25 cellular contexts compared by ENCODE assay signal in genomic region chr4:84324850-84325249, GRCh38.
DNase-seq lines count a peak whose midpoint lies in the region; ATAC-seq and TF ChIP-seq lines count a peak whose summit lies in the region.
"Had no signal": no experiment of that assay in that cellular context is flagged by ENCODE, and none has a peak within 500 bp of the region (broad histone marks: within the 10 kb centered on the region; RNA-seq: fewer than 3 reads in every experiment).

No MANE protein-coding gene starts in this region.

- no peak overlapping the region for H2AK5ac ChIP-seq in H9 (ENCODE audit: insufficient read length, low read length)

- H3K9ac ChIP-seq in H9 (ENCODE audit: extremely low read depth, insufficient read length, low read length) = no peak overlapping the region
- H3K9ac ChIP-seq: KMS-11 had no signal

- no peaks in the 10 kb centered on the region for H3K79me1 ChIP-seq in H9 (ENCODE audit: insufficient read depth, low read depth, low read length, poor library complexity, severe bottlenecking)

- H3K56ac ChIP-seq in H9 (ENCODE audit: insufficient read length, low read depth, low read length) = no peak overlapping the region

- H2BK120ac ChIP-seq in H9 (ENCODE audit: low read depth, low read length, poor library complexity, severe bottlenecking) = no peak overlapping the region

- no peak for DNase-seq in H9
- peak; percentile 43 for DNase-seq in NCI-H1417 treated with DMSO at 0.1 percent for 48 hours (lab: John Stamatoyannopoulos, UW)
- DNase-seq in nephron progenitor cell = peak; percentile 21
- DNase-seq in NCI-H1092 (lab: John Stamatoyannopoulos, UW) = no peak
- DNase-seq in activated CD4-positive, alpha-beta memory T cell treated with anti-CD3 and anti-CD28 coated beads for 36 hours = no peak
- DNase-seq: activated CD4-positive, CD25-positive, alpha-beta regulatory T cell; adrenal gland; AML-193; GOT3; mammary epithelial cell; naive thymus-derived CD8-positive, alpha-beta T cell; NCI-H187 treated with DMSO at 0.1 percent for 48 hours; Right ventricle myocardium superior; stimulated activated CD4-positive, alpha-beta T cell treated with anti-CD3 and anti-CD28 coated beads, Interleukin-12 subunit alpha, Interleukin-12 subunit beta, amount 100 ng/mL, for 4 hours had no signal

- no peak overlapping the region for H2BK12ac ChIP-seq in H9 (ENCODE audit: insufficient read length, low read depth, low read length)

- no peaks in the 10 kb centered on the region for H3K79me2 ChIP-seq in H9 (ENCODE audit: insufficient read depth, low read length)

- peaks cover 3% of the 10 kb centered on the region; the same call in 1 of the 2 replicates for H3K4me1 ChIP-seq in H9 (ENCODE audit: insufficient read depth, low read length)
- H3K4me1 ChIP-seq: adrenal gland, heart left ventricle, prostate gland, tibial nerve had no signal

- no peak overlapping the region for H4K8ac ChIP-seq in H9 (replicated peaks; ENCODE audit: insufficient read length, low read depth, low read length)

- 0 out of 7 replicates have a peak, but pooled peaks cover 0 to 6% (median 0%) of the 10 kb centered on the region in 3 experiments for H3K36me3 Mint-ChIP-seq in H9 (ENCODE audit: insufficient read depth in 1 of 3, low read depth in 3 of 3)
- H3K36me3 Mint-ChIP-seq in nephron progenitor cell (ENCODE audit: low read depth) = no peaks in the 10 kb centered on the region
- H3K36me3 Mint-ChIP-seq in activated CD4-positive, alpha-beta memory T cell treated with anti-CD3 and anti-CD28 coated beads for 36 hours = no peaks in the 10 kb centered on the region
- H3K36me3 Mint-ChIP-seq: naive thymus-derived CD8-positive, alpha-beta T cell; stimulated activated memory B cell treated with anti-CD40 and anti-IgM and Interleukin-4, amounts not matched to agents 10 μg/mL and 1 μg/mL and 100 μg/mL, for 72 hours had no signal

- no peak overlapping the region for H3K23ac ChIP-seq in H9 (ENCODE audit: insufficient read length, low read depth, low read length)

- CTCF ChIA-PET in activated CD4-positive, alpha-beta memory T cell treated with anti-CD3 and anti-CD28 coated beads for 36 hours (lab: Charles Lee) = no interaction called here

- no peaks in the 10 kb centered on the region; a peak in 1 of 5 replicates for H3K9me3 Mint-ChIP-seq in H9
- no peaks in the 10 kb centered on the region for H3K9me3 Mint-ChIP-seq in nephron progenitor cell
- H3K9me3 Mint-ChIP-seq in activated CD4-positive, alpha-beta memory T cell treated with anti-CD3 and anti-CD28 coated beads for 36 hours = peaks cover 3% of the 10 kb centered on the region
- H3K9me3 Mint-ChIP-seq: T-helper 1 cell treated with Interleukin-12 subunit alpha and Interleukin-12 subunit beta and Interleukin-4 antibody, amounts not matched to agents 30 μg/mL and 1 μg/mL, for 36 hours had no signal

- no peak overlapping the region for H3K4ac ChIP-seq in H9 (ENCODE audit: low read depth, low read length)

- ATAC-seq in SK-N-SH treated with all-trans-retinoic acid at 6 μM for 48 hours (peak; percentile 32; the same call in 1 of the 3 replicates), HG03025 (IDR thresholded peaks at IDR 0.05; ENCODE audit: low FRiP score, unreplicated experiment) (no peak), GM18502 (IDR thresholded peaks at IDR 0.05; ENCODE audit: poor library complexity, unreplicated experiment) (no peak)
- ATAC-seq: activated T-helper 17 cell treated with anti-CD3 and anti-CD28 coated beads, Interleukin-2, amount 50 U/mL, for 72 hours; heart left ventricle; naive thymus-derived CD8-positive, alpha-beta T cell; stimulated activated memory B cell treated with anti-CD40 and anti-IgM and Interleukin-4, amounts not matched to agents 10 μg/mL and 1 μg/mL and 100 μg/mL, for 72 hours had no signal

- H3K4me3 Mint-ChIP-seq in H9 (no peak overlapping the region), nephron progenitor cell (no peak overlapping the region)
- H3K4me3 Mint-ChIP-seq in activated CD4-positive, alpha-beta memory T cell treated with anti-CD3 and anti-CD28 coated beads for 36 hours = no peak overlapping the region
- H3K4me3 Mint-ChIP-seq: activated T-helper 17 cell treated with anti-CD3 and anti-CD28 coated beads, Interleukin-2, amount 50 U/mL, for 72 hours; naive thymus-derived CD8-positive, alpha-beta T cell; stimulated activated memory B cell treated with anti-CD40 and anti-IgM and Interleukin-4, amounts not matched to agents 10 μg/mL and 1 μg/mL and 100 μg/mL, for 72 hours; T-helper 1 cell treated with Interleukin-12 subunit alpha and Interleukin-12 subunit beta and Interleukin-4 antibody, amounts not matched to agents 30 μg/mL and 1 μg/mL, for 36 hours had no signal

- no peaks in the 10 kb centered on the region; the same call in 1 of the 2 replicates for H3K27me3 Mint-ChIP-seq in H9 (ENCODE audit: low read depth)
- no peaks in the 10 kb centered on the region for H3K27me3 Mint-ChIP-seq in nephron progenitor cell (ENCODE audit: low read depth, poor library complexity)
- no peaks in the 10 kb centered on the region for H3K27me3 Mint-ChIP-seq in activated CD4-positive, alpha-beta memory T cell treated with anti-CD3 and anti-CD28 coated beads for 36 hours
- H3K27me3 Mint-ChIP-seq: stimulated activated memory B cell treated with anti-CD40 and anti-IgM and Interleukin-4, amounts not matched to agents 10 μg/mL and 1 μg/mL and 100 μg/mL, for 72 hours had no signal

- H3K4me1 Mint-ChIP-seq in H9 (peaks cover 42 to 43% of the 10 kb centered on the region in 2 experiments), nephron progenitor cell (peaks cover 18% of the 10 kb centered on the region)
- no peaks in the 10 kb centered on the region for H3K4me1 Mint-ChIP-seq in activated CD4-positive, alpha-beta memory T cell treated with anti-CD3 and anti-CD28 coated beads for 36 hours (ENCODE audit: low read depth)
- H3K4me1 Mint-ChIP-seq: activated T-helper 17 cell treated with anti-CD3 and anti-CD28 coated beads, Interleukin-2, amount 50 U/mL, for 72 hours; naive thymus-derived CD8-positive, alpha-beta T cell; stimulated activated memory B cell treated with anti-CD40 and anti-IgM and Interleukin-4, amounts not matched to agents 10 μg/mL and 1 μg/mL and 100 μg/mL, for 72 hours had no signal

- H2BK5ac ChIP-seq in H9 (ENCODE audit: insufficient read length, low read length) = no peak overlapping the region

- H2BK20ac ChIP-seq in H9 (ENCODE audit: low read depth, low read length, poor library complexity, severe bottlenecking) = no peak overlapping the region

- H4K20me1 ChIP-seq in H9 (ENCODE audit: control insufficient read depth, insufficient read depth, insufficient read length) = no peaks in the 10 kb centered on the region

- H3K27ac Mint-ChIP-seq in H9 (peak overlapping the region in 2 of 3 experiments; percentile 68 to 93; a peak in 4 of 7 replicates), nephron progenitor cell (peak overlapping the region; percentile 21)
- H3K27ac Mint-ChIP-seq in activated CD4-positive, alpha-beta memory T cell treated with anti-CD3 and anti-CD28 coated beads for 36 hours = no peak overlapping the region
- H3K27ac Mint-ChIP-seq: activated T-helper 17 cell treated with anti-CD3 and anti-CD28 coated beads, Interleukin-2, amount 50 U/mL, for 72 hours; naive thymus-derived CD8-positive, alpha-beta T cell; stimulated activated memory B cell treated with anti-CD40 and anti-IgM and Interleukin-4, amounts not matched to agents 10 μg/mL and 1 μg/mL and 100 μg/mL, for 72 hours; T-helper 1 cell treated with Interleukin-12 subunit alpha and Interleukin-12 subunit beta and Interleukin-4 antibody, amounts not matched to agents 30 μg/mL and 1 μg/mL, for 36 hours had no signal

- intact Hi-C loops in activated CD4-positive, alpha-beta memory T cell treated with anti-CD3 and anti-CD28 coated beads for 36 hours (cut with micrococcal nuclease) = no loop called here

- no CpG with 5 or more reads among the region's 14 CpGs for WGBS in H9 (ENCODE audit: extremely low coverage, insufficient read length, low lambda C conversion rate)

- H4K91ac ChIP-seq in H9 (ENCODE audit: insufficient read length, low read depth, low read length) = no peak overlapping the region

- no peaks in the 10 kb centered on the region for H3K23me2 ChIP-seq in H9 (ENCODE audit: insufficient read length, low read depth, low read length, poor library complexity, severe bottlenecking)

- H3T11ph ChIP-seq in H9 (ENCODE audit: low read length) = no peak overlapping the region

- no peak overlapping the region for H2AFZ ChIP-seq in H9 (ENCODE audit: low read length)

- H3K27me3 ChIP-seq in H9 (ENCODE audit: insufficient read depth, low read length) = no peaks in the 10 kb centered on the region
- H3K27me3 ChIP-seq: adrenal gland, esophagus muscularis mucosa, heart left ventricle, tibial nerve had no signal

- no peak overlapping the region for H3K18ac ChIP-seq in H9 (ENCODE audit: insufficient read length, low read depth, low read length)

- H3K9me3 ChIP-seq in H9 (ENCODE audit: control insufficient read depth, low read depth, low read length) = no peaks in the 10 kb centered on the region
- H3K9me3 ChIP-seq: adrenal gland, esophagus muscularis mucosa, prostate gland, tibial nerve had no signal

- TF ChIP-seq CTCF in H9 (conservative IDR thresholded peaks at IDR 0.05) (no peak), nephron progenitor cell (IDR thresholded peaks at IDR 0.05) (no peak)

- no peak overlapping the region for H4K5ac ChIP-seq in H9 (ENCODE audit: insufficient read length, low read depth, low read length)

- no peak overlapping the region for H3K27ac ChIP-seq in H9 (ENCODE audit: insufficient read length, low read depth, low read length)
- H3K27ac ChIP-seq: adrenal gland, esophagus muscularis mucosa, heart left ventricle, KMS-11, prostate gland, tibial nerve had no signal

- POLR2A ChIA-PET in activated CD4-positive, alpha-beta memory T cell treated with anti-CD3 and anti-CD28 coated beads for 36 hours (lab: Charles Lee) = no interaction called here

- peak overlapping the region; percentile 63; the same call in 1 of the 2 replicates for H3K14ac ChIP-seq in H9 (ENCODE audit: insufficient read depth, low read length)

- no peak overlapping the region for H2BK15ac ChIP-seq in H9 (ENCODE audit: low read depth, low read length)

- H3K4me2 ChIP-seq in H9 (ENCODE audit: insufficient read depth, insufficient read length, low read length) = no peak overlapping the region
- H3K4me2 ChIP-seq: KMS-11 had no signal

TF ChIP-seq in SK-N-SH treated with all-trans-retinoic acid at 6 μM for 48 hours, 23 proteins besides CTCF, POLR2A, EP300 and RAD21 (continues in another document):
- no peak for TF ChIP-seq RARB (CRISPR knock-in tag; IDR thresholded peaks at IDR 0.05)

Comparison
In these comparisons a context has a peak if more than half of its experiments do, and no peak if none do; other contexts are left out.
1. DNase-seq: peak in NCI-H1417 treated with DMSO at 0.1 percent for 48 hours (single experiment) and nephron progenitor cell (single experiment); none in H9 (single experiment), NCI-H1092 (single experiment) and activated CD4-positive, alpha-beta memory T cell treated with anti-CD3 and anti-CD28 coated beads for 36 hours (single experiment).